Comparison of ENCODE assay signal across 9 cellular contexts in the genomic region with DNA sequence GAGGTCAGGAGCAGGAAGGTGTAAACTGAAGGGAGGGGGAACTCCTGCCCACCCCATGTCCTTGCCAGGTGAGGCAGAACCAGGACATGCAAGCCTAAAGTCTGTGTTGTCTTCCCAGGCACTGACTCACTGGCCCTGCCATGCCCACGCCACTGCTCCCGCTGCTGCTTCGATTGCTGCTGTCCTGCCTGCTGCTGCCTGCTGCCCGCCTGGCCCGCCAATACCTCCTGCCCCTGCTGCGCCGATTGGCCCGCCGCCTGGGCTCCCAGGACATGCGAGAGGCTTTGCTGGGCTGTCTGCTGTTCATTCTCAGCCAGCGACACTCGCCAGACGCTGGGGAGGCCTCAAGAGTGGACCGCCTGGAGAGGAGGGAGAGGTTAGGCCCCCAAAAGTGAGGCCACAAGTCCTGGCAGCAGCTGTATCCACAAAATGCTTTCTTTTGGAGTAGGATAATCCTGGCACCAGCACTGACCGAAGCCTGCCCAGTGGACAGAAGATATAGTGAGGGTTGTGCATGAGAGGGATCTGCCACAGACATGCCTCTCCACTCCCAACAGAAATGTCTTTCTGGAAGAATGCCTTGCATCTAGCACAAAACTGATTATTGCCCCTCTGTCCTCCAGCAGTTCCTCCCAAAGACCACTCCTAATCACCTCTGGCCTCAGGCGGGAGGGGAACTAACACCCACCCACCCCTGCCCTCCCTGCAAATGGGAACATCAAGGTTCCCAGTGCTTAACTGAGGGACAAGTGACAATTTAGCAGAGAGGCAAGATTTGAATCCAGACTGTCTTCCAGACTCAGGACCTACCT. TPM values are rescaled to one million over a fixed set of nuclear protein-coding genes. Genes with fewer than 3 reads are reported as not detected.
DNase-seq lines count a peak whose midpoint lies in the region; ATAC-seq and TF ChIP-seq lines count a peak whose summit lies in the region.
"Had no signal": no experiment of that assay in that cellular context is flagged by ENCODE, and none has a peak within 500 bp of the region (broad histone marks: within the 10 kb centered on the region; RNA-seq: fewer than 3 reads in every experiment).

No MANE protein-coding gene starts in this region.

- POLR2A ChIA-PET in MCF 10A (lab: Yijun Ruan, JAX) = interaction anchor here (0.7 kb wide), 1 partner anchor 16 kb away, joined by 3 read pairs; no protein-coding TSS in a partner anchor

- no peak overlapping the region for H3K4me3 ChIP-seq in left lung
- H3K4me3 ChIP-seq in tibial artery = no peak overlapping the region

- TF ChIP-seq CTCF in MCF 10A (IDR thresholded peaks at IDR 0.05; ENCODE audit: unreplicated experiment) (no peak), left lung (IDR thresholded peaks at IDR 0.05) (no peak), tibial artery (IDR thresholded peaks at IDR 0.05) (no peak)

- CTCF ChIA-PET in MCF 10A (lab: Yijun Ruan, JAX) = interaction anchor here (0.6 to 2.3 kb wide), 3 partner anchors 17 to 552 kb away, joined by 3 to 5 read pairs (median 4); no protein-coding TSS in a partner anchor

- H3K9me3 ChIP-seq in left lung = no peaks in the 10 kb centered on the region
- H3K9me3 ChIP-seq in tibial artery = no peaks in the 10 kb centered on the region

- H3K27ac ChIP-seq in left lung (peak overlapping the region in 1 of 2 donors; percentile 76), tibial artery (peak overlapping the region; percentile 97 to 99)

- H3K36me3 Mint-ChIP-seq in IgD-negative memory B cell = no peaks in the 10 kb centered on the region
- no peaks in the 10 kb centered on the region for H3K36me3 Mint-ChIP-seq in MCF 10A (ENCODE audit: insufficient read depth, unreplicated experiment)

- H3K27me3 Mint-ChIP-seq in IgD-negative memory B cell (no peaks in the 10 kb centered on the region), MCF 10A (ENCODE audit: insufficient read depth, unreplicated experiment) (no peaks in the 10 kb centered on the region)

- DNase-seq in MCF 10A (ENCODE audit: unreplicated experiment) (peak; percentile 62), left lung (no peak), tibial artery (peak; percentile 50 to 92), epidermal melanocyte (ENCODE audit: insufficient read length, low spot score) (no peak), SW480 (ENCODE audit: low spot score) (no peak), GDM1 (lab: John Stamatoyannopoulos, UW) (no peak), AG08395 (ENCODE audit: low spot score) (no peak)
- DNase-seq: activated T-cell treated with anti-CD3 and anti-CD28 coated beads, Interleukin-2, amount 50 U/mL, for 24 hours had no signal

- H3K27ac Mint-ChIP-seq in IgD-negative memory B cell (no peak overlapping the region), MCF 10A (ENCODE audit: low read depth, unreplicated experiment) (no peak overlapping the region)
- H3K27ac Mint-ChIP-seq: activated T-cell treated with anti-CD3 and anti-CD28 coated beads, Interleukin-2, amount 50 U/mL, for 24 hours had no signal

- H3K9me3 Mint-ChIP-seq in IgD-negative memory B cell (no peaks in the 10 kb centered on the region), MCF 10A (ENCODE audit: unreplicated experiment) (no peaks in the 10 kb centered on the region)
- H3K9me3 Mint-ChIP-seq: activated T-cell treated with anti-CD3 and anti-CD28 coated beads, Interleukin-2, amount 50 U/mL, for 24 hours had no signal

- peak overlapping the region in 3 of 4 donors; percentile 47 to 96 (median 70) for H3K4me3 Mint-ChIP-seq in IgD-negative memory B cell
- H3K4me3 Mint-ChIP-seq in MCF 10A (ENCODE audit: unreplicated experiment) = no peak overlapping the region
- H3K4me3 Mint-ChIP-seq: activated T-cell treated with anti-CD3 and anti-CD28 coated beads, Interleukin-2, amount 50 U/mL, for 24 hours had no signal

- no peaks in the 10 kb centered on the region for H3K27me3 ChIP-seq in left lung
- H3K27me3 ChIP-seq in tibial artery = no peaks in the 10 kb centered on the region

- BruUV-seq in MCF 10A (replicated peaks; lab: Mats Ljungman, UMichigan) = no TSS peak

- peak; percentile 2 for ATAC-seq in left lung

- intact Hi-C loops in MCF 10A (cut with micrococcal nuclease) = no loop called here
- intact Hi-C loops in left lung (cut with DNase I) = no loop called here
- intact Hi-C loops in tibial artery (cut with DNase I; ENCODE audit: low total_unique reads) = no loop called here

- no peaks in the 10 kb centered on the region for H3K36me3 ChIP-seq in left lung
- H3K36me3 ChIP-seq in tibial artery = no peaks in the 10 kb centered on the region

- H3K4me1 Mint-ChIP-seq in IgD-negative memory B cell (peaks cover 6 to 20% (median 13%) of the 10 kb centered on the region in 3 donors), MCF 10A (ENCODE audit: insufficient read depth, unreplicated experiment) (peaks cover 14% of the 10 kb centered on the region)

- H3K4me1 ChIP-seq in left lung = peaks cover 30 to 48% of the 10 kb centered on the region in 2 donors
- peaks cover 0 to 56% (median 44%) of the 10 kb centered on the region in 4 donors for H3K4me1 ChIP-seq in tibial artery

RNA-seq across cellular contexts. Expression of a gene that starts 0.8 kb away (rescaled TPM):
- not detected for polyA plus RNA-seq in IgD-negative memory B cell
- not detected in 2 replicates for total RNA-seq in MCF 10A (2022)
- total RNA-seq in left lung = under 1 TPM in 1 of 2 donors, not detected in 1; 0.34 TPM

RNA-seq across cellular contexts. Expression of a gene that starts 5.9 kb away (rescaled TPM):
- polyA plus RNA-seq in IgD-negative memory B cell = 5.4 TPM
- 6.8 and 7.0 TPM in 2 replicates for total RNA-seq in MCF 10A (2022)
- 10 to 100 TPM; 46.8 to 48.2 TPM for total RNA-seq in left lung

RNA-seq across cellular contexts. Expression of a gene that starts 29.4 kb away (rescaled TPM):
- polyA plus RNA-seq in IgD-negative memory B cell = 435 TPM
- total RNA-seq in MCF 10A (2022) (546 and 577 TPM in 2 replicates), left lung (100 to 1,000 TPM; 726 to 810 TPM)

RNA-seq across cellular contexts. Expression of a gene that starts 39.8 kb away (rescaled TPM):
- 42.6 TPM for polyA plus RNA-seq in IgD-negative memory B cell
- total RNA-seq in MCF 10A (2022) (27.1 and 31.3 TPM in 2 replicates), left lung (10 to 100 TPM; 43.7 to 50.0 TPM)

RNA-seq across cellular contexts. Expression of a gene that starts 47.8 kb away (rescaled TPM):
- 23.5 TPM for polyA plus RNA-seq in IgD-negative memory B cell
- total RNA-seq in MCF 10A (2022) (6.0 and 8.8 TPM in 2 replicates), left lung (10 to 100 TPM; 12.1 to 19.3 TPM)

Comparison
In these comparisons a context has a peak if more than half of its experiments do, and no peak if none do; other contexts are left out.
1. DNase-seq: peak in MCF 10A (single experiment) and tibial artery (2 of 2); none in left lung (0 of 2), epidermal melanocyte (single experiment), SW480 (single experiment), GDM1 (single experiment) and AG08395 (single experiment).